ENCODE assay signal across 17 cellular contexts in genomic region chr10:24570658-24571426, GRCh38.
"Had no signal": no experiment of that assay in that cellular context is flagged by ENCODE, and none has a peak within 500 bp of the region (broad histone marks: within the 10 kb centered on the region; RNA-seq: fewer than 3 reads in every experiment).

No MANE protein-coding gene starts in this region.

- H3K4me3 Mint-ChIP-seq: natural killer cell; stimulated activated naive CD8-positive, alpha-beta T cell treated with anti-CD3 and anti-CD28 coated beads, Interleukin-15, Interleukin-2, amounts not matched to agents 100 ng/mL and 50 ng/mL, for 24 hours had no signal

- H3K9me3 Mint-ChIP-seq: natural killer cell; stimulated activated naive CD8-positive, alpha-beta T cell treated with anti-CD3 and anti-CD28 coated beads, Interleukin-15, Interleukin-2, amounts not matched to agents 100 ng/mL and 50 ng/mL, for 24 hours had no signal

- H3K4me1 ChIP-seq: gastrocnemius medialis, right atrium auricular region, transverse colon had no signal

- H3K27ac ChIP-seq: coronary artery, gastrocnemius medialis, heart right ventricle, right atrium auricular region, thoracic aorta, transverse colon had no signal

- H3K27ac Mint-ChIP-seq: natural killer cell; stimulated activated naive CD8-positive, alpha-beta T cell treated with anti-CD3 and anti-CD28 coated beads, Interleukin-15, Interleukin-2, amounts not matched to agents 100 ng/mL and 50 ng/mL, for 24 hours had no signal

- H3K36me3 Mint-ChIP-seq: natural killer cell had no signal

- DNase-seq: caudate nucleus; effector CD4-positive, alpha-beta T cell; gastrocnemius medialis; heart right ventricle; islet precursor cell; natural killer cell; small intestine; stimulated activated CD4-positive, alpha-beta T cell treated with anti-CD3 and anti-CD28 coated beads, Interleukin-12 subunit alpha, Interleukin-12 subunit beta, amount 100 ng/mL, for 4 hours; substantia nigra; transverse colon had no signal

- H3K27me3 ChIP-seq: gastrocnemius medialis, heart right ventricle, right atrium auricular region had no signal

- FAIRE-seq: small intestine, urothelium cell line had no signal

- H3K4me3 ChIP-seq: coronary artery, gastrocnemius medialis, heart right ventricle, right atrium auricular region, thoracic aorta, transverse colon had no signal

- ATAC-seq: esophagus mucosa, gastrocnemius medialis, left lobe of liver, natural killer cell had no signal

- H3K9me3 ChIP-seq: gastrocnemius medialis, heart right ventricle, right atrium auricular region, thoracic aorta, transverse colon had no signal

- H3K36me3 ChIP-seq: gastrocnemius medialis, heart right ventricle, right atrium auricular region, thoracic aorta, transverse colon had no signal
